8 cellular contexts compared by ENCODE assay signal in the genomic region with DNA sequence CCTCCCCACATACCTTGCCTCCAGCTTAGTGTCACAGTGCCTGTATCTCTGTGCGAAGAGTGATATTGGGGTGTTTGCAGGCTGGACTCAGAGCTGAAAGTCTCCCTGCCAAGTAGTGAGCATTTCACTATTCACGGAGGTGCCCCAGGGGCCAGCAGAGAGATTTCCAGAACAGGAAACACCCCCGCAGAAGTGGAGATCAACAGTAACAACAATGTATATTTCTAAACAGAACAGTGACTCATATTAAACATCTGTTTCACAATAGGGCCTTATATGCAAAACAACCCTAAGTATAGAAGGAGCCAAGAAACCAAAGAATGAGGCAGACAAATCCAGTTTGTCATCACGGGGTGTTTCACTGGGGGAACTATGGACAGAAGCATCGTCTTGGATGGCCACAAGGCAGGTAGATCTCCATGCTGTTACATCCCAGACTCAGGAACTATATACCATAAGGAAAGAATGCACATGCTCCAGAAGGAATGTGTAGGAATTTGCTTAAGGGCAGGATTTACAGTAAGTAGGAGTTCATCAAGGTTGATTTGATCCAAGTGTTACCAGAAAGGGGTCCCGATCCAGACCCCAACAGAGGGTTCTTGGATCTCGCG. TPM values are rescaled to one million over a fixed set of nuclear protein-coding genes. Genes with fewer than 3 reads are reported as not detected.
DNase-seq lines count a peak whose midpoint lies in the region; ATAC-seq lines count a peak whose summit lies in the region.

No MANE protein-coding gene starts in this region.

- H3K9me3 ChIP-seq in SJCRH30 (replicated peaks) (0 out of 2 replicates have a peak, but pooled peaks cover 3% of the 10 kb centered on the region), esophagus (ENCODE audit: control insufficient read depth in 2 of 2, insufficient read depth in 1 of 2, low read depth in 1 of 2, low read length in 1 of 2) (no peaks in the 10 kb centered on the region), skeletal muscle tissue (ENCODE audit: control insufficient read depth in 3 of 3, low read length in 3 of 3) (no peaks in the 10 kb centered on the region)

- CTCF ChIA-PET in activated naive CD4-positive, alpha-beta T cell treated with anti-CD3 and anti-CD28 coated beads, Interleukin-2, amount 10 ng/mL, durations not matched to agents 7 days and 5 days (lab: Charles Lee), result no interaction called here

- no peak overlapping the region for H3K9ac ChIP-seq in skeletal muscle tissue (ENCODE audit: low read depth in 1 of 3, low read length in 3 of 3)

- no peaks in the 10 kb centered on the region for H3K36me3 ChIP-seq in SJCRH30
- H3K36me3 ChIP-seq in esophagus (ENCODE audit: control insufficient read depth in 2 of 2, insufficient read depth in 2 of 2, low read length in 1 of 2), result no peaks in the 10 kb centered on the region
- no peaks in the 10 kb centered on the region for H3K36me3 ChIP-seq in skeletal muscle tissue (ENCODE audit: control insufficient read depth in 3 of 3, insufficient read depth in 3 of 3, low read length in 3 of 3)

- H3K36me3 Mint-ChIP-seq in activated naive CD4-positive, alpha-beta T cell treated with anti-CD3 and anti-CD28 coated beads, Interleukin-2, amount 10 ng/mL, durations not matched to agents 7 days and 5 days, result no peaks in the 10 kb centered on the region

- peaks cover 9% of the 10 kb centered on the region for H3K27me3 Mint-ChIP-seq in activated naive CD4-positive, alpha-beta T cell treated with anti-CD3 and anti-CD28 coated beads, Interleukin-2, amount 10 ng/mL, durations not matched to agents 7 days and 5 days

- peak; percentile 93 for ATAC-seq in HG02973 (IDR thresholded peaks at IDR 0.05; ENCODE audit: unreplicated experiment)
- no peak for ATAC-seq in HG03457 (IDR thresholded peaks at IDR 0.05; ENCODE audit: unreplicated experiment)

- no peaks in the 10 kb centered on the region for H3K9me3 Mint-ChIP-seq in activated naive CD4-positive, alpha-beta T cell treated with anti-CD3 and anti-CD28 coated beads, Interleukin-2, amount 10 ng/mL, durations not matched to agents 7 days and 5 days

- H3K27ac ChIP-seq in SJCRH30, result no peak overlapping the region
- H3K27ac ChIP-seq in esophagus (ENCODE audit: low read depth in 2 of 2, low read length in 1 of 2), result peak overlapping the region; percentile 72 to 77
- H3K27ac ChIP-seq in skeletal muscle tissue (ENCODE audit: low read depth, low read length), result peak overlapping the region; percentile 60

- H3K4me3 ChIP-seq in SJCRH30 (no peak overlapping the region), esophagus (ENCODE audit: low read depth in 1 of 2, low read length in 2 of 2) (no peak overlapping the region), skeletal muscle tissue (ENCODE audit: low read length in 3 of 3) (no peak overlapping the region)

- H3K27me3 ChIP-seq in SJCRH30 (no peaks in the 10 kb centered on the region), esophagus (ENCODE audit: control insufficient read depth in 1 of 2, insufficient read depth in 2 of 2, low read length in 2 of 2) (no peaks in the 10 kb centered on the region), skeletal muscle tissue (ENCODE audit: control insufficient read depth in 3 of 3, insufficient read depth in 3 of 3, low read length in 3 of 3) (no peaks in the 10 kb centered on the region)

- H3K4me3 Mint-ChIP-seq in activated naive CD4-positive, alpha-beta T cell treated with anti-CD3 and anti-CD28 coated beads, Interleukin-2, amount 10 ng/mL, durations not matched to agents 7 days and 5 days, result no peak overlapping the region

- DNase-seq in activated naive CD4-positive, alpha-beta T cell treated with Interleukin-2 at 50 U/mL for 16 hours, result peak; percentile 60
- DNase-seq in activated naive CD4-positive, alpha-beta T cell treated with anti-CD3 and anti-CD28 coated beads, Interleukin-2, amount 10 ng/mL, durations not matched to agents 7 days and 5 days, result no peak
- DNase-seq in SJCRH30, result peak; percentile 32 to 46
- no peak for DNase-seq in NCI-H2107 (lab: John Stamatoyannopoulos, UW)

- peaks cover 2% of the 10 kb centered on the region for H3K4me1 Mint-ChIP-seq in activated naive CD4-positive, alpha-beta T cell treated with anti-CD3 and anti-CD28 coated beads, Interleukin-2, amount 10 ng/mL, durations not matched to agents 7 days and 5 days

- 28 to 42% methylated on average over 8 of the region's 8 CpGs for WGBS in esophagus, 2 donors

- no peak overlapping the region for H3K27ac Mint-ChIP-seq in activated naive CD4-positive, alpha-beta T cell treated with anti-CD3 and anti-CD28 coated beads, Interleukin-2, amount 10 ng/mL, durations not matched to agents 7 days and 5 days

- H3K4me1 ChIP-seq in SJCRH30, result peaks cover 9% of the 10 kb centered on the region
- peaks cover 0 to 6% of the 10 kb centered on the region in 2 donors for H3K4me1 ChIP-seq in esophagus (ENCODE audit: control insufficient read depth in 2 of 2, insufficient read depth in 2 of 2, low read length in 1 of 2)
- H3K4me1 ChIP-seq in skeletal muscle tissue (ENCODE audit: control insufficient read depth in 3 of 3, insufficient read depth in 3 of 3, low read length in 3 of 3), result peaks cover 0 to 7% (median 0%) of the 10 kb centered on the region in 3 donors

RNA-seq across cellular contexts. Expression of gene CCL24, which starts 29.3 kb away (rescaled TPM):
- 0.35 TPM in 1 of 2 replicates, not detected in the other for total RNA-seq in SJCRH30 (2014; rRNA removed; shearing (Covaris generic))
- polyA plus RNA-seq in esophagus, result under 1 TPM in 1 of 2 donors, not detected in 1; 0.68 TPM
- total RNA-seq in skeletal muscle tissue, result not detected

RNA-seq across cellular contexts. Expression of gene RHBDD2, which starts 35.9 kb away (rescaled TPM):
- total RNA-seq in SJCRH30 (2014; rRNA removed; shearing (Covaris generic)), result 49.3 and 50.6 TPM in 2 replicates
- 10 to 100 TPM; 32.9 to 36.0 TPM for polyA plus RNA-seq in esophagus
- 7.8 TPM for total RNA-seq in skeletal muscle tissue

Comparison
In these comparisons a context has a peak if more than half of its experiments do, and no peak if none do; other contexts are left out.
1. DNase-seq: peak in activated naive CD4-positive, alpha-beta T cell treated with Interleukin-2 at 50 U/mL for 16 hours (single experiment) and SJCRH30 (2 of 2); none in activated naive CD4-positive, alpha-beta T cell treated with anti-CD3 and anti-CD28 coated beads, Interleukin-2, amount 10 ng/mL, durations not matched to agents 7 days and 5 days (single experiment) and NCI-H2107 (single experiment).